Comparison of ENCODE assay signal across 24 cellular contexts in genomic region chr5:3010301-3010952, GRCh38.
"Had no signal": no experiment of that assay in that cellular context is flagged by ENCODE, and none has a peak within 500 bp of the region (broad histone marks: within the 10 kb centered on the region; RNA-seq: fewer than 3 reads in every experiment).

No MANE protein-coding gene starts in this region.

- H3K27ac Mint-ChIP-seq: activated CD4-positive, alpha-beta T cell treated with anti-CD3 and anti-CD28 coated beads, Interleukin-2, amount 10 ng/mL, durations not matched to agents 7 days and 5 days; activated CD8-positive, alpha-beta T cell treated with anti-CD3 and anti-CD28 coated beads for 36 hours; activated naive CD4-positive, alpha-beta T cell treated with anti-CD3 and anti-CD28 coated beads for 36 hours; activated naive CD8-positive, alpha-beta T cell treated with anti-CD3 and anti-CD28 coated beads, Interleukin-2, amount 10 ng/mL, durations not matched to agents 7 days and 5 days; activated T-helper 2 cell treated with anti-CD3 and anti-CD28 coated beads, Interferon-gamma antibody, Interleukin-2, Interleukin-4, amounts not matched to agents 10 μg/mL and 5 μg/mL and 100 μg/mL, durations not matched to agents 14 hours and 24 hours and 36 hours; immature natural killer cell; natural killer cell treated with Interleukin-12 subunit alpha and Interleukin-12 subunit beta and Interleukin-15 and Interleukin-18, amount 100 ng/mL, for 72 hours; stimulated activated naive CD8-positive, alpha-beta T cell treated with anti-CD3 and anti-CD28 coated beads, Interleukin-15, amount 100 ng/mL, for 72 hours; T-cell; T-helper 2 cell treated with Interferon-gamma antibody and Interleukin-4, amounts not matched to agents 5 μg/mL and 100 μg/mL, for 36 hours had no signal

- H3K4me3 ChIP-seq: dorsolateral prefrontal cortex, left ventricle myocardium inferior, ovary, prostate gland, right atrium auricular region, tibial nerve, uterus had no signal

- H3K27ac ChIP-seq: dorsolateral prefrontal cortex, left ventricle myocardium inferior, ovary, prostate gland, right atrium auricular region, tibial nerve, uterus, VCaP had no signal

- H3K36me3 ChIP-seq: left ventricle myocardium inferior, ovary, prostate gland, right atrium auricular region, tibial nerve, uterus had no signal

- H3K27me3 ChIP-seq: dorsolateral prefrontal cortex, ovary, right atrium auricular region, tibial nerve, uterus had no signal

- H3K9me3 Mint-ChIP-seq: activated naive CD4-positive, alpha-beta T cell treated with anti-CD3 and anti-CD28 coated beads for 36 hours; natural killer cell treated with Interleukin-12 subunit alpha and Interleukin-12 subunit beta and Interleukin-15 and Interleukin-18, amount 100 ng/mL, for 72 hours had no signal

- H3K36me3 Mint-ChIP-seq: activated naive CD8-positive, alpha-beta T cell treated with anti-CD3 and anti-CD28 coated beads, Interleukin-2, amount 10 ng/mL, durations not matched to agents 7 days and 5 days; immature natural killer cell; natural killer cell treated with Interleukin-12 subunit alpha and Interleukin-12 subunit beta and Interleukin-15 and Interleukin-18, amount 100 ng/mL, for 72 hours; T-cell had no signal

- H3K4me1 Mint-ChIP-seq: activated CD4-positive, alpha-beta T cell treated with anti-CD3 and anti-CD28 coated beads, Interleukin-2, amount 10 ng/mL, durations not matched to agents 7 days and 5 days; activated naive CD8-positive, alpha-beta T cell treated with anti-CD3 and anti-CD28 coated beads, Interleukin-2, amount 10 ng/mL, durations not matched to agents 7 days and 5 days; immature natural killer cell; stimulated activated naive CD8-positive, alpha-beta T cell treated with anti-CD3 and anti-CD28 coated beads, Interleukin-15, amount 100 ng/mL, for 72 hours; T-cell had no signal

- H3K4me1 ChIP-seq: left ventricle myocardium inferior, prostate gland, right atrium auricular region, tibial nerve, uterus had no signal

- DNase-seq: activated CD4-positive, alpha-beta T cell treated with anti-CD3 and anti-CD28 coated beads, Interleukin-2, amount 10 ng/mL, durations not matched to agents 7 days and 5 days; activated CD4-positive, CD25-positive, alpha-beta regulatory T cell treated with anti-CD3 and anti-CD28 coated beads, Interleukin-2, amount 50 U/mL, for 72 hours; activated CD8-positive, alpha-beta T cell treated with anti-CD3 and anti-CD28 coated beads for 36 hours; activated naive CD4-positive, alpha-beta T cell treated with anti-CD3 and anti-CD28 coated beads for 36 hours; activated naive CD8-positive, alpha-beta T cell treated with anti-CD3 and anti-CD28 coated beads, Interleukin-2, amount 10 ng/mL, durations not matched to agents 7 days and 5 days; activated T-cell treated with anti-CD3 and anti-CD28 coated beads, Interleukin-2, amount 50 U/mL, for 1 hour; dorsolateral prefrontal cortex; foreskin fibroblast; immature natural killer cell; kidney glomerular epithelial cell; left ventricle myocardium inferior; ovary; stimulated activated CD4-positive, alpha-beta T cell treated with anti-CD3 and anti-CD28 coated beads, Interleukin-1b, Interleukin-23, amount 100 ng/mL, for 48 hours; stimulated activated naive CD8-positive, alpha-beta T cell treated with anti-CD3 and anti-CD28 coated beads, Interleukin-15, amount 100 ng/mL, for 72 hours; T-cell; uterus had no signal

- H3K9me3 ChIP-seq: left ventricle myocardium inferior, ovary, prostate gland, right atrium auricular region, tibial nerve, uterus had no signal

- ATAC-seq: activated CD8-positive, alpha-beta T cell treated with anti-CD3 and anti-CD28 coated beads for 36 hours; natural killer cell treated with Interleukin-12 subunit alpha and Interleukin-12 subunit beta and Interleukin-15 and Interleukin-18, amount 100 ng/mL, for 72 hours; SK-N-SH treated with all-trans-retinoic acid at 6 μM for 48 hours; stimulated activated naive CD8-positive, alpha-beta T cell treated with anti-CD3 and anti-CD28 coated beads, Interleukin-15, amount 100 ng/mL, for 72 hours; T-cell had no signal

- H3K27me3 Mint-ChIP-seq: activated CD4-positive, alpha-beta T cell treated with anti-CD3 and anti-CD28 coated beads, Interleukin-2, amount 10 ng/mL, durations not matched to agents 7 days and 5 days; activated CD8-positive, alpha-beta T cell treated with anti-CD3 and anti-CD28 coated beads for 36 hours; activated naive CD8-positive, alpha-beta T cell treated with anti-CD3 and anti-CD28 coated beads, Interleukin-2, amount 10 ng/mL, durations not matched to agents 7 days and 5 days; natural killer cell treated with Interleukin-12 subunit alpha and Interleukin-12 subunit beta and Interleukin-15 and Interleukin-18, amount 100 ng/mL, for 72 hours; stimulated activated naive CD8-positive, alpha-beta T cell treated with anti-CD3 and anti-CD28 coated beads, Interleukin-15, amount 100 ng/mL, for 72 hours; T-cell had no signal

- H3K4me3 Mint-ChIP-seq: activated CD4-positive, alpha-beta T cell treated with anti-CD3 and anti-CD28 coated beads, Interleukin-2, amount 10 ng/mL, durations not matched to agents 7 days and 5 days; activated CD8-positive, alpha-beta T cell treated with anti-CD3 and anti-CD28 coated beads for 36 hours; activated naive CD4-positive, alpha-beta T cell treated with anti-CD3 and anti-CD28 coated beads for 36 hours; activated naive CD8-positive, alpha-beta T cell treated with anti-CD3 and anti-CD28 coated beads, Interleukin-2, amount 10 ng/mL, durations not matched to agents 7 days and 5 days; immature natural killer cell; natural killer cell treated with Interleukin-12 subunit alpha and Interleukin-12 subunit beta and Interleukin-15 and Interleukin-18, amount 100 ng/mL, for 72 hours; stimulated activated naive CD8-positive, alpha-beta T cell treated with anti-CD3 and anti-CD28 coated beads, Interleukin-15, amount 100 ng/mL, for 72 hours; T-cell; T-helper 2 cell treated with Interferon-gamma antibody and Interleukin-4, amounts not matched to agents 5 μg/mL and 100 μg/mL, for 36 hours had no signal
